In genomic region chr10:5658871-5659618, GRCh38 we compare ENCODE assay signal across 13 cellular contexts. TPM values are rescaled to one million over a fixed set of nuclear protein-coding genes. Genes with fewer than 3 reads are reported as not detected.
DNase-seq lines count a peak whose midpoint lies in the region; ATAC-seq and TF ChIP-seq lines count a peak whose summit lies in the region.
"Had no signal": no experiment of that assay in that cellular context is flagged by ENCODE, and none has a peak within 500 bp of the region (broad histone marks: within the 10 kb centered on the region; RNA-seq: fewer than 3 reads in every experiment).

No MANE protein-coding gene starts in this region.

- H3K9me3 ChIP-seq in ES-I3 (ENCODE audit: control insufficient read depth, insufficient read depth, low read length), result no peaks in the 10 kb centered on the region
- H3K9me3 ChIP-seq in PC-3 (ENCODE audit: low read length), result no peaks in the 10 kb centered on the region
- H3K9me3 ChIP-seq: ascending aorta had no signal

- H3K27ac ChIP-seq in PC-3 (ENCODE audit: low read length), result no peak overlapping the region
- H3K27ac ChIP-seq: ascending aorta, GM23248 had no signal

- H3K9me2 ChIP-seq in PC-3 (replicated peaks; ENCODE audit: low read length), result no peaks in the 10 kb centered on the region

- ATAC-seq in PC-3, result no peak
- ATAC-seq in HG02588 (IDR thresholded peaks at IDR 0.05; ENCODE audit: unreplicated experiment), result no peak

- H3K79me2 ChIP-seq in PC-3 (ENCODE audit: low read length), result no peaks in the 10 kb centered on the region

- no TSS peak for BruUV-seq in PC-3 (replicated peaks; lab: Mats Ljungman, UMichigan)

- no peaks in the 10 kb centered on the region for H4K20me1 ChIP-seq in PC-3 (ENCODE audit: low read length)

- no peaks in the 10 kb centered on the region for H3K36me3 ChIP-seq in ES-I3 (ENCODE audit: insufficient read depth, low read length)
- no peaks in the 10 kb centered on the region for H3K36me3 ChIP-seq in PC-3 (ENCODE audit: low read depth, low read length)
- H3K36me3 ChIP-seq: ascending aorta had no signal

- no peak for TF ChIP-seq CTCF in PC-3 (conservative IDR thresholded peaks at IDR 0.05; ENCODE audit: low read depth, low read length)

- no peak overlapping the region for H3K4me3 Mint-ChIP-seq in activated naive CD4-positive, alpha-beta T cell treated with anti-CD3 and anti-CD28 coated beads, Interleukin-2, amount 10 ng/mL, durations not matched to agents 7 days and 5 days
- H3K4me3 Mint-ChIP-seq: B cell; T-helper 1 cell treated with Interleukin-12 subunit alpha and Interleukin-12 subunit beta and Interleukin-4 antibody, amounts not matched to agents 30 μg/mL and 1 μg/mL, for 36 hours had no signal

- H3K4me1 ChIP-seq in ES-I3 (ENCODE audit: insufficient read depth, low read length) (peaks cover 13% of the 10 kb centered on the region), PC-3 (ENCODE audit: insufficient read depth, low read length) (peaks cover 13% of the 10 kb centered on the region)

- intact Hi-C loops in PC-3 (cut with micrococcal nuclease), result no loop called here

- H3K27me3 ChIP-seq in PC-3 (ENCODE audit: low read length), result no peaks in the 10 kb centered on the region
- H3K27me3 ChIP-seq: ascending aorta had no signal

- peak overlapping the region; percentile 22; the same call in 1 of the 2 replicates for H3K9ac ChIP-seq in ES-I3 (ENCODE audit: low read depth, low read length)
- H3K9ac ChIP-seq in PC-3 (ENCODE audit: low read length), result no peak overlapping the region
- H3K9ac ChIP-seq: GM23248 had no signal

- H3K9me3 Mint-ChIP-seq in activated naive CD4-positive, alpha-beta T cell treated with anti-CD3 and anti-CD28 coated beads, Interleukin-2, amount 10 ng/mL, durations not matched to agents 7 days and 5 days, result no peaks in the 10 kb centered on the region
- H3K9me3 Mint-ChIP-seq: T-helper 1 cell treated with Interleukin-12 subunit alpha and Interleukin-12 subunit beta and Interleukin-4 antibody, amounts not matched to agents 30 μg/mL and 1 μg/mL, for 36 hours had no signal

- no peaks in the 10 kb centered on the region for H3K36me3 Mint-ChIP-seq in activated naive CD4-positive, alpha-beta T cell treated with anti-CD3 and anti-CD28 coated beads, Interleukin-2, amount 10 ng/mL, durations not matched to agents 7 days and 5 days

- H3K27ac Mint-ChIP-seq in activated naive CD4-positive, alpha-beta T cell treated with anti-CD3 and anti-CD28 coated beads, Interleukin-2, amount 10 ng/mL, durations not matched to agents 7 days and 5 days, result no peak overlapping the region
- H3K27ac Mint-ChIP-seq: T-helper 1 cell treated with Interleukin-12 subunit alpha and Interleukin-12 subunit beta and Interleukin-4 antibody, amounts not matched to agents 30 μg/mL and 1 μg/mL, for 36 hours had no signal

- peak overlapping the region; percentile 26; the same call in 1 of the 2 replicates for H3K4me2 ChIP-seq in PC-3 (ENCODE audit: low read length)

- peak overlapping the region; percentile 15; the same call in 1 of the 2 replicates for H3K4me3 ChIP-seq in PC-3 (ENCODE audit: low read length)
- H3K4me3 ChIP-seq: ascending aorta, GM23248 had no signal

- H3F3A ChIP-seq in PC-3 (ENCODE audit: low read length, unreplicated experiment), result no peaks in the 10 kb centered on the region

- peaks cover 45% of the 10 kb centered on the region for H3K4me1 Mint-ChIP-seq in activated naive CD4-positive, alpha-beta T cell treated with anti-CD3 and anti-CD28 coated beads, Interleukin-2, amount 10 ng/mL, durations not matched to agents 7 days and 5 days

- CTCF ChIA-PET in PC-3 (lab: Charles Lee), result no interaction called here
- CTCF ChIA-PET in activated naive CD4-positive, alpha-beta T cell treated with anti-CD3 and anti-CD28 coated beads, Interleukin-2, amount 10 ng/mL, durations not matched to agents 7 days and 5 days (lab: Charles Lee), result no interaction called here

- H2AFZ ChIP-seq in PC-3 (ENCODE audit: low read length), result no peak overlapping the region
- H2AFZ ChIP-seq: GM23248 had no signal

- POLR2A ChIA-PET in PC-3 (lab: Charles Lee; ENCODE audit: unreplicated experiment), result no interaction called here

- no peak for DNase-seq in PC-3
- DNase-seq in left kidney (ENCODE audit: low read depth, low spot score), result peak; percentile 78
- peak; percentile 58 for DNase-seq in retina
- DNase-seq in activated naive CD4-positive, alpha-beta T cell treated with anti-CD3 and anti-CD28 coated beads, Interleukin-2, amount 10 ng/mL, durations not matched to agents 7 days and 5 days, result no peak
- DNase-seq in GF-D8 (lab: John Stamatoyannopoulos, UW), result no peak
- DNase-seq: activated CD4-positive, CD25-positive, alpha-beta regulatory T cell; activated effector memory CD4-positive, alpha-beta T cell treated with Interleukin-2 at 50 U/mL for 16 hours had no signal

- peaks cover 4% of the 10 kb centered on the region for H3K27me3 Mint-ChIP-seq in activated naive CD4-positive, alpha-beta T cell treated with anti-CD3 and anti-CD28 coated beads, Interleukin-2, amount 10 ng/mL, durations not matched to agents 7 days and 5 days

RNA-seq across cellular contexts. Expression of gene ASB13, which starts 7.3 kb away (rescaled TPM):
- total RNA-seq in PC-3 (2014; rRNA removed), result 5.4 and 6.6 TPM in 2 replicates

RNA-seq across cellular contexts. Expression of gene TASOR2, which starts 25.6 kb away (rescaled TPM):
- total RNA-seq in PC-3 (2014; rRNA removed), result 47.3 and 52.9 TPM in 2 replicates

Comparison
In these comparisons a context has a peak if more than half of its experiments do, and no peak if none do; other contexts are left out.
1. DNase-seq: peak in left kidney (single experiment) and retina (single experiment); none in PC-3 (single experiment), activated naive CD4-positive, alpha-beta T cell treated with anti-CD3 and anti-CD28 coated beads, Interleukin-2, amount 10 ng/mL, durations not matched to agents 7 days and 5 days (single experiment) and GF-D8 (single experiment).